8 cellular contexts compared by ENCODE assay signal in the genomic region with DNA sequence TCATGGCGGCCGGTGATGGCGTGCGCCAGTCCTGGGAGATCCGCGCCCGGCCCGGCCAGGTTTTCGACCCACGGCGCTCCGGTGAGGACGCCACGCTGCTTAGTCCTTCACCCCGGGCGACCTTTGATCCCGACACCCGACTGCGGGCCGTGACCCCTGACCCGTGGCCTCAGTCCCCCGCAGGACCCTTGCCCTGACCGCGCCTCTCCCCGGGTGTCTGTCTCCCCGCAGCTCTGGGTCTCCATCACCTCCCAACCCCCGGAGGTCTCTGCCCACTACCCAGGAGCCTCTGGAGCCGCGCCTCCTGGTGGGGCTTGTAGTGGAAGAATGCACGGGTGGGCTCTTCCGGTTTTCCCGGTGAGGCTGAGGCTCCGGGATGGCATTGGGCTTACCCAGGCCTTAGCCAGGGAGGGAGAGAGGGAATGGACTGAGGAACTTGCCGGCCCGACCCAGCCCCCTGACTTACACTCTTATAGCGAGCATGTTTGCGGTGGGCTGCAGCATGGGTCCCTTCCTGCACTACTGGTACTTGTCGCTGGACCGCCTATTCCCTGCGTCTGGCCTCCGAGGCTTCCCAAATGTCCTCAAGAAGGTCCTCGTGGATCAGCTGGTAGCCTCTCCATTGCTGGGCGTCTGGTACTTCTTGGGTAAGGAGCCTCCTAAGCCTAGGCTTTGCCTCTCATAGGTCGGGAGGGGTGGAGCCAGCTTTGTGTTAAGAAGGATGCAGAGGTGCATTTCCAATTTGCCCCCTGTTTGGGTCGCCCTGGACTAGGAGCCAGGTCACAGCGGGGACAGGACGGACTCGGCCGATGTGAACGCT. TPM values are rescaled to one million over a fixed set of nuclear protein-coding genes. Genes with fewer than 3 reads are reported as not detected.
DNase-seq lines count a peak whose midpoint lies in the region; ATAC-seq and TF ChIP-seq lines count a peak whose summit lies in the region.

No MANE protein-coding gene starts in this region.

- H3K36me3 ChIP-seq in ACC112 (ENCODE audit: insufficient read depth, low read length), result no peaks in the 10 kb centered on the region
- peaks cover 0 to 22% of the 10 kb centered on the region in 2 experiments; a peak in 2 of 3 replicates for H3K36me3 ChIP-seq in HEK293 (ENCODE audit: control insufficient read depth in 2 of 2, insufficient read depth in 1 of 2, low read length in 2 of 2)
- H3K36me3 ChIP-seq in smooth muscle cell (ENCODE audit: low read depth), result no peaks in the 10 kb centered on the region

- peaks cover 8% of the 10 kb centered on the region for H3K36me3 Mint-ChIP-seq in activated CD4-positive, alpha-beta memory T cell treated with anti-CD3 and anti-CD28 coated beads for 36 hours

- DNase-seq in activated CD4-positive, alpha-beta memory T cell treated with anti-CD3 and anti-CD28 coated beads for 36 hours, result no peak
- DNase-seq in left ventricle myocardium superior (no peak), smooth muscle cell (lab: John Stamatoyannopoulos, UW; ENCODE audit: unreplicated experiment) (no peak), posterior vena cava (ENCODE audit: low spot score) (no peak)
- DNase-seq in central memory CD4-positive, alpha-beta T cell, result no peak

- peaks cover 5% of the 10 kb centered on the region for H3K4me1 ChIP-seq in ACC112 (ENCODE audit: control insufficient read depth, insufficient read depth, low read length, unreplicated experiment)
- H3K4me1 ChIP-seq in HEK293 (ENCODE audit: control insufficient read depth, insufficient read depth, low read length), result no peaks in the 10 kb centered on the region
- peaks cover 8% of the 10 kb centered on the region for H3K4me1 ChIP-seq in smooth muscle cell (ENCODE audit: low read depth)

- no peak overlapping the region for H2AFZ ChIP-seq in ACC112 (ENCODE audit: low read length, unreplicated experiment)
- H2AFZ ChIP-seq in smooth muscle cell (ENCODE audit: low read depth), result peak overlapping the region; percentile 44

- no peaks in the 10 kb centered on the region for H3K9me3 ChIP-seq in HEK293 (ENCODE audit: control insufficient read depth, insufficient read depth, low read depth, low read length)
- no peaks in the 10 kb centered on the region for H3K9me3 ChIP-seq in smooth muscle cell (replicated peaks; ENCODE audit: low read depth)

- no peaks in the 10 kb centered on the region for H3K9me3 Mint-ChIP-seq in activated CD4-positive, alpha-beta memory T cell treated with anti-CD3 and anti-CD28 coated beads for 36 hours

- CTCF ChIA-PET in HEK293 (lab: Yijun Ruan, JAX), result interaction anchor here (0.6 to 2.9 kb wide), 9 partner anchors 10 to 217 kb away, joined by 3 to 16 read pairs (median 5); a partner anchor contains a TSS
- CTCF ChIA-PET in activated CD4-positive, alpha-beta memory T cell treated with anti-CD3 and anti-CD28 coated beads for 36 hours (lab: Charles Lee), result interaction anchor here (0.6 to 2.3 kb wide), 11 partner anchors 11 to 195 kb away, joined by 3 to 12 read pairs (median 5); a partner anchor contains a TSS

- ATAC-seq in left ventricle myocardium superior (peak; percentile 0), GM21825 (IDR thresholded peaks at IDR 0.05; ENCODE audit: unreplicated experiment) (no peak)

- H3K4me2 ChIP-seq in smooth muscle cell, result peak overlapping the region; percentile 96

- H3K4me3 Mint-ChIP-seq in activated CD4-positive, alpha-beta memory T cell treated with anti-CD3 and anti-CD28 coated beads for 36 hours, result peak overlapping the region; percentile 86

- H3K4me1 Mint-ChIP-seq in activated CD4-positive, alpha-beta memory T cell treated with anti-CD3 and anti-CD28 coated beads for 36 hours (ENCODE audit: low read depth), result peaks cover 21% of the 10 kb centered on the region

- peak overlapping the region; percentile 85 for H3K4me3 ChIP-seq in ACC112 (ENCODE audit: low read depth, low read length)
- peak overlapping the region; percentile 76 for H3K4me3 ChIP-seq in HEK293 (ENCODE audit: low read depth, low read length)
- peak overlapping the region; percentile 68 for H3K4me3 ChIP-seq in smooth muscle cell

- intact Hi-C loops in activated CD4-positive, alpha-beta memory T cell treated with anti-CD3 and anti-CD28 coated beads for 36 hours (cut with micrococcal nuclease), result loop anchor here (2.0 kb wide), 1 partner anchor 21 kb away; a partner anchor contains a TSS
- intact Hi-C loops in left ventricle myocardium superior (cut with micrococcal nuclease), result no loop called here
- intact Hi-C loops in posterior vena cava (cut with DNase I), result no loop called here

- H3K27ac Mint-ChIP-seq in activated CD4-positive, alpha-beta memory T cell treated with anti-CD3 and anti-CD28 coated beads for 36 hours, result peak overlapping the region; percentile 87

- WGBS in smooth muscle cell (ENCODE audit: low lambda C conversion rate), result 10% methylated on average over 49 of the region's 50 CpGs

- H3K9ac ChIP-seq in smooth muscle cell (ENCODE audit: low read depth), result peak overlapping the region; percentile 66

- no peaks in the 10 kb centered on the region for H4K20me1 ChIP-seq in smooth muscle cell (ENCODE audit: low read depth)

- H3K79me2 ChIP-seq in ACC112 (ENCODE audit: control insufficient read depth, insufficient read depth, low read length, unreplicated experiment), result peaks cover 5% of the 10 kb centered on the region
- H3K79me2 ChIP-seq in smooth muscle cell (ENCODE audit: low read depth), result no peaks in the 10 kb centered on the region

- TF ChIP-seq CTCF in HEK293 (tag by site-specific recombination; IDR thresholded peaks at IDR 0.05), result 0 out of 2 replicates have a peak, but pooled peaks have one; percentile 29
- no peak for TF ChIP-seq CTCF in smooth muscle cell (IDR thresholded peaks at IDR 0.05; ENCODE audit: borderline replicate concordance, insufficient read depth, poor library complexity, severe bottlenecking)

- no peaks in the 10 kb centered on the region for H3K27me3 Mint-ChIP-seq in activated CD4-positive, alpha-beta memory T cell treated with anti-CD3 and anti-CD28 coated beads for 36 hours

- POLR2A ChIA-PET in HEK293 (lab: Yijun Ruan, JAX), result interaction anchor here (0.6 to 2.3 kb wide), 14 partner anchors 10 to 370 kb away, joined by 3 to 8 read pairs (median 4); a partner anchor contains a TSS
- POLR2A ChIA-PET in activated CD4-positive, alpha-beta memory T cell treated with anti-CD3 and anti-CD28 coated beads for 36 hours (lab: Charles Lee), result interaction anchor here (1.0 to 2.1 kb wide), 5 partner anchors 10 to 88 kb away, joined by 3 to 6 read pairs (median 4); a partner anchor contains a TSS

- H3K27me3 ChIP-seq in ACC112 (ENCODE audit: insufficient read depth, low read length) (no peaks in the 10 kb centered on the region), smooth muscle cell (ENCODE audit: low read depth) (no peaks in the 10 kb centered on the region)

- H3K27ac ChIP-seq in ACC112 (ENCODE audit: low read depth, low read length) (peak overlapping the region; percentile 44; the same call in 1 of the 2 replicates), HEK293 (ENCODE audit: extremely low read depth, low read depth, low read length) (peak overlapping the region; percentile 27; the same call in 1 of the 2 replicates), smooth muscle cell (ENCODE audit: low read depth) (peak overlapping the region; percentile 28)

- H3F3A ChIP-seq in smooth muscle cell (ENCODE audit: low read depth), result peaks cover 5% of the 10 kb centered on the region

TF ChIP-seq in HEK293, 187 proteins besides CTCF, POLR2A, EP300 and RAD21 (continues in another document):
- TF ChIP-seq ZNF2 (tag by site-specific recombination; IDR thresholded peaks at IDR 0.05), result peak; percentile 21; the same call in 1 of the 2 replicates
- no peak for TF ChIP-seq ZNF114 (tag by site-specific recombination; IDR thresholded peaks at IDR 0.05)
- TF ChIP-seq IKZF3 (tag by site-specific recombination; IDR thresholded peaks at IDR 0.05), result no peak

RNA-seq across cellular contexts. Expression of a gene that starts 0.6 kb away (rescaled TPM):
- 1 to 10 TPM; 6.4 to 7.3 TPM for total RNA-seq in activated CD4-positive, alpha-beta memory T cell treated with anti-CD3 and anti-CD28 coated beads for 36 hours
- total RNA-seq in left ventricle myocardium superior (9.0 TPM), smooth muscle cell (11.6 and 13.1 TPM in 2 replicates), posterior vena cava (1 to 10 TPM; 6.1 to 6.6 TPM)
- 27.1 and 28.7 TPM in 2 replicates for polyA plus RNA-seq in smooth muscle cell

RNA-seq across cellular contexts. Expression of a gene that starts 10.2 kb away (rescaled TPM):
- total RNA-seq in activated CD4-positive, alpha-beta memory T cell treated with anti-CD3 and anti-CD28 coated beads for 36 hours, result 1 to 10 TPM; 3.9 to 4.3 TPM
- total RNA-seq in left ventricle myocardium superior (35.5 TPM), smooth muscle cell (1.4 and 4.9 TPM in 2 replicates), posterior vena cava (1 to 10 TPM; 1.9 to 2.9 TPM)
- polyA plus RNA-seq in smooth muscle cell, result 3.6 and 3.7 TPM in 2 replicates

RNA-seq across cellular contexts. Expression of a gene that starts 20.0 kb away (rescaled TPM):
- total RNA-seq in activated CD4-positive, alpha-beta memory T cell treated with anti-CD3 and anti-CD28 coated beads for 36 hours, result 10 to 100 TPM; 23.7 to 26.9 TPM
- 20.6 TPM for total RNA-seq in left ventricle myocardium superior
- total RNA-seq in smooth muscle cell, result 0.67 and 2.9 TPM in 2 replicates
- polyA plus RNA-seq in smooth muscle cell, result 0.64 and 0.87 TPM in 2 replicates
- 10 to 100 TPM; 60.7 to 76.7 TPM for total RNA-seq in posterior vena cava

RNA-seq across cellular contexts. Expression of a gene that starts 32.6 kb away (rescaled TPM):
- total RNA-seq in activated CD4-positive, alpha-beta memory T cell treated with anti-CD3 and anti-CD28 coated beads for 36 hours, result not detected
- total RNA-seq in left ventricle myocardium superior, result 1.2 TPM
- 1.1 and 3.1 TPM in 2 replicates for total RNA-seq in smooth muscle cell
- 1.7 and 1.9 TPM in 2 replicates for polyA plus RNA-seq in smooth muscle cell
- total RNA-seq in posterior vena cava, result 1 to 10 TPM in 1 of 2 donors, under 1 TPM in 1; 0.90 to 1.1 TPM

RNA-seq across cellular contexts. Expression of a gene that starts 40.6 kb away (rescaled TPM):
- 10 to 100 TPM; 14.9 to 19.1 TPM for total RNA-seq in activated CD4-positive, alpha-beta memory T cell treated with anti-CD3 and anti-CD28 coated beads for 36 hours
- 29.6 TPM for total RNA-seq in left ventricle myocardium superior
- total RNA-seq in smooth muscle cell, result 22.2 and 22.9 TPM in 2 replicates
- 37.1 and 50.1 TPM in 2 replicates for polyA plus RNA-seq in smooth muscle cell
- 10 to 100 TPM; 11.5 to 13.0 TPM for total RNA-seq in posterior vena cava
